ENCODE assay signal across 2 cellular contexts in the genomic region with DNA sequence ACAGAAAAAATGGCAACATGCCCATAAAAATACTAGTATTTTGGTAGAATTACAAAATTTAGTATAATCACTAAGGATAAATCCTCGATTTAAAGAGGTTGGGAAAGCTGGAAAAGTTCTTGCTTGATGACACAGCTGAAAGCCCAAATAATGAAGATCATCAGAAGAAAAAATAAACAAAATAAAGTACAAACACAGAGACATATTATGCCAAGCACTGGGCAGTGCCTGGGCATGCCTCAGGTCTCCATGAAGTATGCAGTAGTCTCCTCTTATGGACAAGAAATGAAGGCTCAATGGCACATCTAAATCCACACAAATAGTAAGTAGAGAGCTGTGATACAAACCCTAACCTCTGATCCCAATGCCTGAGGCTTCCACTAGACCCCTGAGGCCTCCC.
TF ChIP-seq lines count a peak whose summit lies in the region.

No MANE protein-coding gene starts in this region.

TF ChIP-seq in SK-N-SH, 30 proteins besides CTCF, POLR2A, EP300 and RAD21 (continued from another document):
- TF ChIP-seq, protein P1, sequence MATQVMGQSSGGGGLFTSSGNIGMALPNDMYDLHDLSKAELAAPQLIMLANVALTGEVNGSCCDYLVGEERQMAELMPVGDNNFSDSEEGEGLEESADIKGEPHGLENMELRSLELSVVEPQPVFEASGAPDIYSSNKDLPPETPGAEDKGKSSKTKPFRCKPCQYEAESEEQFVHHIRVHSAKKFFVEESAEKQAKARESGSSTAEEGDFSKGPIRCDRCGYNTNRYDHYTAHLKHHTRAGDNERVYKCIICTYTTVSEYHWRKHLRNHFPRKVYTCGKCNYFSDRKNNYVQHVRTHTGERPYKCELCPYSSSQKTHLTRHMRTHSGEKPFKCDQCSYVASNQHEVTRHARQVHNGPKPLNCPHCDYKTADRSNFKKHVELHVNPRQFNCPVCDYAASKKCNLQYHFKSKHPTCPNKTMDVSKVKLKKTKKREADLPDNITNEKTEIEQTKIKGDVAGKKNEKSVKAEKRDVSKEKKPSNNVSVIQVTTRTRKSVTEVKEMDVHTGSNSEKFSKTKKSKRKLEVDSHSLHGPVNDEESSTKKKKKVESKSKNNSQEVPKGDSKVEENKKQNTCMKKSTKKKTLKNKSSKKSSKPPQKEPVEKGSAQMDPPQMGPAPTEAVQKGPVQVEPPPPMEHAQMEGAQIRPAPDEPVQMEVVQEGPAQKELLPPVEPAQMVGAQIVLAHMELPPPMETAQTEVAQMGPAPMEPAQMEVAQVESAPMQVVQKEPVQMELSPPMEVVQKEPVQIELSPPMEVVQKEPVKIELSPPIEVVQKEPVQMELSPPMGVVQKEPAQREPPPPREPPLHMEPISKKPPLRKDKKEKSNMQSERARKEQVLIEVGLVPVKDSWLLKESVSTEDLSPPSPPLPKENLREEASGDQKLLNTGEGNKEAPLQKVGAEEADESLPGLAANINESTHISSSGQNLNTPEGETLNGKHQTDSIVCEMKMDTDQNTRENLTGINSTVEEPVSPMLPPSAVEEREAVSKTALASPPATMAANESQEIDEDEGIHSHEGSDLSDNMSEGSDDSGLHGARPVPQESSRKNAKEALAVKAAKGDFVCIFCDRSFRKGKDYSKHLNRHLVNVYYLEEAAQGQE (IDR thresholded peaks at IDR 0.05; ENCODE audit: low read depth, low read length) = no peak
- TF ChIP-seq GATA2 (CRISPR knock-in tag; IDR thresholded peaks at IDR 0.05) (no peak), CHD2 (IDR thresholded peaks at IDR 0.05; ENCODE audit: low read length, partially characterized antibody) (no peak)
- TF ChIP-seq, protein P2, sequence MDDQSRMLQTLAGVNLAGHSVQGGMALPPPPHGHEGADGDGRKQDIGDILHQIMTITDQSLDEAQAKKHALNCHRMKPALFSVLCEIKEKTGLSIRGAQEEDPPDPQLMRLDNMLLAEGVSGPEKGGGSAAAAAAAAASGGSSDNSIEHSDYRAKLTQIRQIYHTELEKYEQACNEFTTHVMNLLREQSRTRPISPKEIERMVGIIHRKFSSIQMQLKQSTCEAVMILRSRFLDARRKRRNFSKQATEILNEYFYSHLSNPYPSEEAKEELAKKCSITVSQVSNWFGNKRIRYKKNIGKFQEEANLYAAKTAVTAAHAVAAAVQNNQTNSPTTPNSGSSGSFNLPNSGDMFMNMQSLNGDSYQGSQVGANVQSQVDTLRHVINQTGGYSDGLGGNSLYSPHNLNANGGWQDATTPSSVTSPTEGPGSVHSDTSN (IDR thresholded peaks at IDR 0.05) = no peak

TF ChIP-seq in SK-N-SH treated with all-trans-retinoic acid at 6 μM for 48 hours, 23 proteins besides CTCF, POLR2A, EP300 and RAD21 (continued from another document):
- TF ChIP-seq, protein P3, sequence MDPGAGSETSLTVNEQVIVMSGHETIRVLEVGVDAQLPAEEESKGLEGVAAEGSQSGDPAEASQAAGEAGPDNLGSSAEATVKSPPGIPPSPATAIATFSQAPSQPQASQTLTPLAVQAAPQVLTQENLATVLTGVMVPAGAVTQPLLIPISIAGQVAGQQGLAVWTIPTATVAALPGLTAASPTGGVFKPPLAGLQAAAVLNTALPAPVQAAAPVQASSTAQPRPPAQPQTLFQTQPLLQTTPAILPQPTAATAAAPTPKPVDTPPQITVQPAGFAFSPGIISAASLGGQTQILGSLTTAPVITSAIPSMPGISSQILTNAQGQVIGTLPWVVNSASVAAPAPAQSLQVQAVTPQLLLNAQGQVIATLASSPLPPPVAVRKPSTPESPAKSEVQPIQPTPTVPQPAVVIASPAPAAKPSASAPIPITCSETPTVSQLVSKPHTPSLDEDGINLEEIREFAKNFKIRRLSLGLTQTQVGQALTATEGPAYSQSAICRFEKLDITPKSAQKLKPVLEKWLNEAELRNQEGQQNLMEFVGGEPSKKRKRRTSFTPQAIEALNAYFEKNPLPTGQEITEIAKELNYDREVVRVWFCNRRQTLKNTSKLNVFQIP (CRISPR knock-in tag; IDR thresholded peaks at IDR 0.05; ENCODE audit: borderline replicate concordance, low read depth) = no peak
- no peak for TF ChIP-seq PPARA (CRISPR knock-in tag; IDR thresholded peaks at IDR 0.05; ENCODE audit: borderline replicate concordance)
- no peak for TF ChIP-seq ZFP30 (CRISPR knock-in tag; IDR thresholded peaks at IDR 0.05)
- no peak for TF ChIP-seq ISL1 (CRISPR knock-in tag; IDR thresholded peaks at IDR 0.05)
